In the genomic region with DNA sequence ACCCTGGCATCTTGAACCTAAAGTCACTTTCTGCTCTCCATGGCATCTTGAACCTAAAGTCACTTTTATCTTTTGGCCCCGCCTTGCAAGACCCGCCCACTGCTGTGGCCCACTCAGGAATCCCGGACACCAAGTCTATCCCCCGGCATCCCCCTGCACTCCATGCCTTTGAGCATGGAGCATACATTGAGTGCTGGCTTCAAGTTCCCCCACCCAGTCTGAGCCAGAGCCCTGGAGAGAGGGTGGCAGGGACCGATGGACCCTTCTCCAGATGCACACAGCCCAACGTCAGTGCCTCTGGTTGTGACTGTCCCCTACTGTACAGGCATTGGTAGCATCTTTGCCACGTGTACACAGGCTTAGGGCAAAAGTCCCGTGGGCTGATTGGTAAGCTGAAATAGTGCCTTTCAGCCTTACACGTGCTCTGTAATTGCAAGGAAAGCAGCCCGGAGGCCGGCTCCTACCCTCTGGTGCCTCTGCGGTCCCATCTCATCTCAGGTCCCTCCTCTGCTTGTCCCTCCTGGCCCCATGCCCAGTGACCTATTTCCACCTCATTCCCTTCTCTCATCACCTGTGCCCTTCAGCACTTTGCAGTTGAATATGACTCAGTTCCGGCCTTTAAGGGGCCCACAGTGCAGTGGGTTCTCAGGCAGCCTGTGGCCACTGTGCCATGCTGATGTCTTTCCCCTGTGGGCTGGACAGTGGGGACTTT, we compare ENCODE assay signal across 25 cellular contexts.
DNase-seq lines count a peak whose midpoint lies in the region; ATAC-seq and TF ChIP-seq lines count a peak whose summit lies in the region.
"Had no signal": no experiment of that assay in that cellular context is flagged by ENCODE, and none has a peak within 500 bp of the region (broad histone marks: within the 10 kb centered on the region; RNA-seq: fewer than 3 reads in every experiment).

No MANE protein-coding gene starts in this region.

- DNase-seq in DMS53 treated with DMSO at 0.1 percent for 48 hours (lab: John Stamatoyannopoulos, UW; ENCODE audit: unreplicated experiment), result peak; percentile 78
- peak; percentile 29 for DNase-seq in HPDE6-E6E7 (ENCODE audit: extremely low spot score)
- DNase-seq in chondrocyte (ENCODE audit: low spot score), result peak; percentile 63
- peak; percentile 64 to 73 for DNase-seq in psoas muscle
- DNase-seq in 8988T, result no peak
- DNase-seq: activated CD8-positive, alpha-beta memory T cell treated with anti-CD3 and anti-CD28 coated beads, Interleukin-2, amount 50 U/mL, for 48 hours; activated effector memory CD4-positive, alpha-beta T cell treated with Interleukin-2 at 50 U/mL for 16 hours; activated naive CD8-positive, alpha-beta T cell treated with anti-CD3 and anti-CD28 coated beads, Interleukin-2, amount 50 U/mL, for 24 hours; CD4-positive, alpha-beta T cell; cerebellar nuclear complex; DMS153; HFFc6; KBM-7; natural killer cell; NCI-H146; NCI-H2171; NCI-H524; stimulated activated naive CD4-positive, alpha-beta T cell treated with Interleukin-2 at 50 U/mL for 16 hours; testis had no signal

- no peaks in the 10 kb centered on the region for H3K4me1 Mint-ChIP-seq in chondrocyte (ENCODE audit: low read depth)
- H3K4me1 Mint-ChIP-seq: activated naive CD8-positive, alpha-beta T cell treated with anti-CD3 and anti-CD28 coated beads, Interleukin-2, amount 50 U/mL, for 24 hours; natural killer cell; WTC11 had no signal

- no peaks in the 10 kb centered on the region for H3K36me3 ChIP-seq in psoas muscle (ENCODE audit: insufficient read depth in 1 of 2, low read depth in 1 of 2)
- no peaks in the 10 kb centered on the region for H3K36me3 ChIP-seq in gastroesophageal sphincter

- intact Hi-C loops in psoas muscle (cut with DNase I), result loop anchor here in 1 of 2 donors (5.0 kb wide), 2 partner anchors 33 to 52 kb away; no protein-coding TSS in a partner anchor

- TF ChIP-seq CTCF in chondrocyte (IDR thresholded peaks at IDR 0.05) (no peak), psoas muscle (IDR thresholded peaks at IDR 0.05) (no peak), gastroesophageal sphincter (IDR thresholded peaks at IDR 0.05) (no peak)

- no peaks in the 10 kb centered on the region for H3K27me3 ChIP-seq in psoas muscle (ENCODE audit: insufficient read depth in 3 of 3, low read length in 2 of 3)
- no peaks in the 10 kb centered on the region for H3K27me3 ChIP-seq in gastroesophageal sphincter
- H3K27me3 ChIP-seq: testis had no signal

- 79 to 89% (median 85%) methylated on average over 13 of the region's 13 CpGs for WGBS in psoas muscle, 3 donors
- WGBS in gastroesophageal sphincter (ENCODE audit: low coverage in 1 of 2), 2 donors, result 66 to 85% methylated on average over 5 to 9 of the region's 13 CpGs

- no peak overlapping the region for H3K4me3 Mint-ChIP-seq in chondrocyte (ENCODE audit: unreplicated experiment)
- H3K4me3 Mint-ChIP-seq: activated naive CD8-positive, alpha-beta T cell treated with anti-CD3 and anti-CD28 coated beads, Interleukin-2, amount 50 U/mL, for 24 hours; CD4-positive, alpha-beta T cell; HFFc6; natural killer cell; WTC11 had no signal

- peaks cover 25% of the 10 kb centered on the region for H3K27me3 Mint-ChIP-seq in chondrocyte (ENCODE audit: low read depth)
- H3K27me3 Mint-ChIP-seq: CD4-positive, alpha-beta T cell had no signal

- ATAC-seq in psoas muscle (peak in 3 of 4 donors; percentile 28 to 65 (median 51)), HG03135 (IDR thresholded peaks at IDR 0.05; ENCODE audit: unreplicated experiment) (no peak), gastroesophageal sphincter (no peak)
- ATAC-seq: activated naive CD8-positive, alpha-beta T cell treated with anti-CD3 and anti-CD28 coated beads, Interleukin-2, amount 50 U/mL, for 24 hours; natural killer cell; sciatic nerve; SK-N-SH treated with all-trans-retinoic acid at 6 μM for 48 hours had no signal

- H3K27ac Mint-ChIP-seq in chondrocyte (ENCODE audit: unreplicated experiment), result no peak overlapping the region
- H3K27ac Mint-ChIP-seq: activated naive CD8-positive, alpha-beta T cell treated with anti-CD3 and anti-CD28 coated beads, Interleukin-2, amount 50 U/mL, for 24 hours; CD4-positive, alpha-beta T cell; HFFc6; natural killer cell; WTC11 had no signal

- no peaks in the 10 kb centered on the region for H3K9me3 ChIP-seq in psoas muscle
- H3K9me3 ChIP-seq in gastroesophageal sphincter, result no peaks in the 10 kb centered on the region
- H3K9me3 ChIP-seq: testis had no signal

- no peak for TF ChIP-seq EP300 in gastroesophageal sphincter (IDR thresholded peaks at IDR 0.05)

- no peaks in the 10 kb centered on the region for H3K9me3 Mint-ChIP-seq in chondrocyte (ENCODE audit: low read depth)
- H3K9me3 Mint-ChIP-seq: activated naive CD8-positive, alpha-beta T cell treated with anti-CD3 and anti-CD28 coated beads, Interleukin-2, amount 50 U/mL, for 24 hours; CD4-positive, alpha-beta T cell; HFFc6; natural killer cell; WTC11 had no signal

- TF ChIP-seq POLR2A in gastroesophageal sphincter (IDR thresholded peaks at IDR 0.05), result no peak

- H3K4me1 ChIP-seq in psoas muscle (peaks cover 15% of the 10 kb centered on the region), gastroesophageal sphincter (no peaks in the 10 kb centered on the region)
- H3K4me1 ChIP-seq: testis had no signal

- peaks cover 1% of the 10 kb centered on the region for H3K36me3 Mint-ChIP-seq in chondrocyte (ENCODE audit: low read depth)
- H3K36me3 Mint-ChIP-seq: natural killer cell, WTC11 had no signal

- H3K27ac ChIP-seq in psoas muscle (no peak overlapping the region), gastroesophageal sphincter (no peak overlapping the region)
- H3K27ac ChIP-seq: epithelial cell of prostate, testis had no signal

- H3K4me3 ChIP-seq in psoas muscle, result no peak overlapping the region
- H3K4me3 ChIP-seq in gastroesophageal sphincter, result no peak overlapping the region
- H3K4me3 ChIP-seq: testis had no signal

Comparison
In these comparisons a context has a peak if more than half of its experiments do, and no peak if none do; other contexts are left out.
1. ATAC-seq: peak in psoas muscle (3 of 4); none in HG03135 (single experiment) and gastroesophageal sphincter (single experiment).